Comparison of ENCODE assay signal across 1 cellular context in the genomic region with DNA sequence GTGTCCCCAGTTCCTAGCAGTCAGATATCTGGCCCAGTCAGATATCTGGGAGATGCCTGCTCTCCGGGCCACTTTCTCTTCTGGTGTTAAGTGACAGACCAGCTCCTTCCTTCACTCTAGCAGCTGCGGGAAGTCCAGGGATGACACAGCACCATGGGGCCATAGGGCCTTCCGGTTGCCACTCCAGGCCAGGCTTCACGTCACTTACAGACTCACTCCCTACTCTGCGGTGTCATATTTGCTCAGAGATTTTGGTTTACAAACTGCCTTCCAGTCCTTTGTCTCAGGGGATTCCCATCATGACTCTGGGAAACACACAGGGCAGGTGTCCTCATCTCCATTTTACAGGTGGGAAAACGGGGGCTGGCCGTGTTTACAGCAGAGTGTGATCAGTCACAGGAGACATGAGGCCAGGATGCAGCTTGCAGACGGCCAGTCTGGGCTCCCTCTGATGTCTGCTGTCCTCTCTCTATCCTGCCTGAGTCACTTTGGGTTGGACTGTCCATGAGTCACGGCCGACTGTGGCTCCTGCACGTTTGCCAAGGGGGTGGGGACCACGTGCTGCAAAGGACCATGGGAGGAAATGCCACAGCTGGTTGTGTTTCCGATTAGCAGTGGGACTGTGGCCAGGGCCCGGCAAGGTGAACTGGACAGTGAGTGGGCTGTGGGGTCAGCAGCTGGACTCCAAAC.
A peak's percentile ranks its signal among the peaks of the same experiment; 100 is the strongest.
TF ChIP-seq lines count a peak whose summit lies in the region.

No MANE protein-coding gene starts in this region.

TF ChIP-seq in HepG2, 621 proteins besides CTCF, POLR2A, EP300 and RAD21 (continued from another document and continues in another):
- TF ChIP-seq IKZF4 (CRISPR knock-in tag; IDR thresholded peaks at IDR 0.05; ENCODE audit: borderline replicate concordance, low read depth, not compliant biosample characterization) (no peak), SIX1 (CRISPR knock-in tag; IDR thresholded peaks at IDR 0.05; ENCODE audit: borderline replicate concordance) (peak; percentile 53; the same call in 1 of the 2 replicates), FOXA1 (IDR thresholded peaks at IDR 0.05) (no peak), FOXA1 (CRISPR knock-in tag; IDR thresholded peaks at IDR 0.05) (peak; percentile 54), KAT7 (CRISPR knock-in tag; IDR thresholded peaks at IDR 0.05; ENCODE audit: borderline replicate concordance) (no peak), THYN1 (CRISPR knock-in tag; IDR thresholded peaks at IDR 0.05; ENCODE audit: borderline replicate concordance, low read depth) (no peak), TGIF2 (CRISPR knock-in tag; IDR thresholded peaks at IDR 0.05) (peak; percentile 92), HNF4A (CRISPR knock-in tag; IDR thresholded peaks at IDR 0.05) (peak; percentile 47), ZNF549 (CRISPR knock-in tag; IDR thresholded peaks at IDR 0.05) (no peak), MLXIP (CRISPR knock-in tag; IDR thresholded peaks at IDR 0.05; ENCODE audit: borderline replicate concordance) (no peak), ZNF224 (CRISPR knock-in tag; IDR thresholded peaks at IDR 0.05) (no peak), SOX13 (IDR thresholded peaks at IDR 0.05) (0 out of 2 replicates have a peak, but pooled peaks have one; percentile 44), SOX13 (CRISPR knock-in tag; conservative IDR thresholded peaks at IDR 0.05 in 1 of 2, IDR thresholded peaks at IDR 0.05 in 1 of 2) (peak in 1 of 2 experiments; percentile 53; a peak in 1 of 4 replicates), ETV5 (CRISPR knock-in tag; IDR thresholded peaks at IDR 0.05; ENCODE audit: borderline replicate concordance) (peak; percentile 88), ZNF124 (CRISPR knock-in tag; IDR thresholded peaks at IDR 0.05) (no peak), MZF1 (CRISPR knock-in tag; IDR thresholded peaks at IDR 0.05; ENCODE audit: borderline replicate concordance) (no peak), ZNF441 (CRISPR knock-in tag; IDR thresholded peaks at IDR 0.05; ENCODE audit: borderline replicate concordance) (no peak; the same call in 1 of the 2 replicates), TSC22D2 (CRISPR knock-in tag; IDR thresholded peaks at IDR 0.05; ENCODE audit: borderline replicate concordance) (no peak; the same call in 1 of the 2 replicates), SIN3B (IDR thresholded peaks at IDR 0.05; ENCODE audit: low read length) (no peak), SRSF1 (optimal IDR thresholded peaks at IDR 0.05; ENCODE audit: low read depth, low read length) (no peak), RERE (CRISPR knock-in tag; IDR thresholded peaks at IDR 0.05; ENCODE audit: low read depth) (no peak), ZNF562 (CRISPR knock-in tag; IDR thresholded peaks at IDR 0.05; ENCODE audit: borderline replicate concordance) (no peak), RFXAP (CRISPR knock-in tag; IDR thresholded peaks at IDR 0.05; ENCODE audit: borderline replicate concordance) (0 out of 2 replicates have a peak, but pooled peaks have one; percentile 48), ZKSCAN8 (CRISPR knock-in tag; IDR thresholded peaks at IDR 0.05; ENCODE audit: borderline replicate concordance) (peak; percentile 14; the same call in 1 of the 2 replicates), TERF1 (CRISPR knock-in tag; IDR thresholded peaks at IDR 0.05) (no peak), SIX4 (CRISPR knock-in tag; IDR thresholded peaks at IDR 0.05) (0 out of 2 replicates have a peak, but pooled peaks have one; percentile 17), NAIF1 (CRISPR knock-in tag; IDR thresholded peaks at IDR 0.05; ENCODE audit: borderline replicate concordance) (no peak), E2F1 (CRISPR knock-in tag; IDR thresholded peaks at IDR 0.05) (no peak), ZNF274 (CRISPR knock-in tag; IDR thresholded peaks at IDR 0.05) (peak; percentile 19; the same call in 1 of the 2 replicates), ZNF710 (CRISPR knock-in tag; IDR thresholded peaks at IDR 0.05; ENCODE audit: borderline replicate concordance) (no peak), RELA (CRISPR knock-in tag; IDR thresholded peaks at IDR 0.05) (no peak), EZH2 (conservative IDR thresholded peaks at IDR 0.05; ENCODE audit: low read depth, low read length) (no peak), FIP1L1 (IDR thresholded peaks at IDR 0.05; ENCODE audit: borderline replicate concordance, insufficient read depth, low read depth, low read length) (no peak), ZNF225 (CRISPR knock-in tag; IDR thresholded peaks at IDR 0.05) (0 out of 2 replicates have a peak, but pooled peaks have one; percentile 29), ATF7 (IDR thresholded peaks at IDR 0.05) (no peak), ATF7 (CRISPR knock-in tag; IDR thresholded peaks at IDR 0.05) (peak; percentile 67; the same call in 1 of the 2 replicates), NCOA5 (CRISPR knock-in tag; IDR thresholded peaks at IDR 0.05) (no peak), ARNT2 (CRISPR knock-in tag; IDR thresholded peaks at IDR 0.05; ENCODE audit: low read depth) (peak; percentile 68), PAF1 (CRISPR knock-in tag; IDR thresholded peaks at IDR 0.05) (no peak), NBN (conservative IDR thresholded peaks at IDR 0.05) (no peak), NFIC (IDR thresholded peaks at IDR 0.05; ENCODE audit: low read length) (no peak), ZNF556 (CRISPR knock-in tag; IDR thresholded peaks at IDR 0.05; ENCODE audit: borderline replicate concordance) (peak; percentile 54; the same call in 1 of the 2 replicates)
- TF ChIP-seq, protein P1, sequence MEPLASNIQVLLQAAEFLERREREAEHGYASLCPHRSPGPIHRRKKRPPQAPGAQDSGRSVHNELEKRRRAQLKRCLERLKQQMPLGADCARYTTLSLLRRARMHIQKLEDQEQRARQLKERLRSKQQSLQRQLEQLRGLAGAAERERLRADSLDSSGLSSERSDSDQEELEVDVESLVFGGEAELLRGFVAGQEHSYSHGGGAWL (CRISPR knock-in tag; IDR thresholded peaks at IDR 0.05): no peak; the same call in 1 of the 2 replicates
- TF ChIP-seq, protein P2, sequence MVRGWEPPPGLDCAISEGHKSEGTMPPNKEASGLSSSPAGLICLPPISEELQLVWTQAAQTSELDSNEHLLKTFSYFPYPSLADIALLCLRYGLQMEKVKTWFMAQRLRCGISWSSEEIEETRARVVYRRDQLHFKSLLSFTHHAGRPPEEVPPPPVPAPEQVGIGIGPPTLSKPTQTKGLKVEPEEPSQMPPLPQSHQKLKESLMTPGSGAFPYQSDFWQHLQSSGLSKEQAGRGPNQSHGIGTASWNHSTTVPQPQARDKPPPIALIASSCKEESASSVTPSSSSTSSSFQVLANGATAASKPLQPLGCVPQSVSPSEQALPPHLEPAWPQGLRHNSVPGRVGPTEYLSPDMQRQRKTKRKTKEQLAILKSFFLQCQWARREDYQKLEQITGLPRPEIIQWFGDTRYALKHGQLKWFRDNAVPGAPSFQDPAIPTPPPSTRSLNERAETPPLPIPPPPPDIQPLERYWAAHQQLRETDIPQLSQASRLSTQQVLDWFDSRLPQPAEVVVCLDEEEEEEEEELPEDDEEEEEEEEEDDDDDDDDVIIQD (CRISPR knock-in tag; IDR thresholded peaks at IDR 0.05; ENCODE audit: low read depth): peak; percentile 62; the same call in 1 of the 2 replicates
- TF ChIP-seq, protein P3, sequence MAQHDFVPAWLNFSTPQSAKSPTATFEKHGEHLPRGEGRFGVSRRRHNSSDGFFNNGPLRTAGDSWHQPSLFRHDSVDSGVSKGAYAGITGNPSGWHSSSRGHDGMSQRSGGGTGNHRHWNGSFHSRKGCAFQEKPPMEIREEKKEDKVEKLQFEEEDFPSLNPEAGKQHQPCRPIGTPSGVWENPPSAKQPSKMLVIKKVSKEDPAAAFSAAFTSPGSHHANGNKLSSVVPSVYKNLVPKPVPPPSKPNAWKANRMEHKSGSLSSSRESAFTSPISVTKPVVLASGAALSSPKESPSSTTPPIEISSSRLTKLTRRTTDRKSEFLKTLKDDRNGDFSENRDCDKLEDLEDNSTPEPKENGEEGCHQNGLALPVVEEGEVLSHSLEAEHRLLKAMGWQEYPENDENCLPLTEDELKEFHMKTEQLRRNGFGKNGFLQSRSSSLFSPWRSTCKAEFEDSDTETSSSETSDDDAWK (CRISPR knock-in tag; IDR thresholded peaks at IDR 0.05): no peak
